ENCODE assay signal across 18 cellular contexts in the genomic region with DNA sequence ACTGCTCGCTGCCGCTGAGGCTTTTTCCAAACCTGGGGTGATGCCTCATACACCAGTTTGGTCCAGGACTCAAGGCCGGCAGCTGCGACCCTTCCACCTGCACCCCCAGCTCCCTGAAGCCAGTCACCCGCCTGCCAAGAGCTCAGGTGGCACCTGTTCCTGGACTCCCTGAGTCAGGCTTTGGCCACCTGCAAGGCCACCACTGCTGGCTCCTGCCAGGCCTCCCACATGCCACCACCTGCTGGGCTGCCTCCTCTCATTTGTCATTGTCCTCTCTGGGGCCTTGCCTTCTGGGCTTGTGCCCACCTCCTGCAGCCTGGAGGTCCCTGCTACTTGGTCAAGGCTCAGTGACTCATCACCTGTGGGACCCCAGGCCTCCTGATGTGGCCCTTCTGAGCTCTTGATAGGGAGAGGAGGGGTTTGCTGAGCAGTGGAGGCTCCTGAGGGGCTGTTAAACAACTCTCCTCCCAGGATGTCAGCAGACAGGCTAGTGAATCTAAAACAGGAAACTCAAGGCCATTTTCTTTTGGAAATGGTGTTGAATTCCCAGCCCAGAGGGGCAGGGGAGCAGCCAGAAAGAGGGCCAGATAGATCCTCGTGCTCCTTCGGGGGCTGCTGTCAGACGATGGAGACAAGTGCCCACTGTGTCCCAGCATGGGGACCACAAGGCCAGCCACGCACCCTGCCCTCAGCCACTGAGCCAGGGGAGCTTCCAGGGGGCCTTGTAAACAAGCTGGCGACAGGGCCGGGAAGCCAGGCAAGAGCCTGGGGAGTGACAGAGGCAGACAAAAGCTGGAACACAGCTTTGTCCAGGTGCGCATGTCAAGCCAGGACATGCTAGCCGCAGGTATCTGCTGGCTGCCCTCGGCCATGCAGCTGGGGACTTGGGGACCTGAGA.
DNase-seq lines count a peak whose midpoint lies in the region; TF ChIP-seq lines count a peak whose summit lies in the region.
"Had no signal": no experiment of that assay in that cellular context is flagged by ENCODE, and none has a peak within 500 bp of the region (broad histone marks: within the 10 kb centered on the region; RNA-seq: fewer than 3 reads in every experiment).

No MANE protein-coding gene starts in this region.

- no peak for TF ChIP-seq CTCF in HEK293 (tag by site-specific recombination; IDR thresholded peaks at IDR 0.05)

- CTCF ChIA-PET in HEK293 (lab: Yijun Ruan, JAX) = interaction anchor here (0.8 kb wide), 1 partner anchor 528 kb away, joined by 3 read pairs; no protein-coding TSS in a partner anchor

- H3K4me3 ChIP-seq in HEK293 (ENCODE audit: low read depth, low read length) = no peak overlapping the region
- no peak overlapping the region for H3K4me3 ChIP-seq in endocrine pancreas (ENCODE audit: control insufficient read depth, insufficient read depth, low read length)
- H3K4me3 ChIP-seq: K562, sigmoid colon, SK-N-MC had no signal

- H3K9me3 ChIP-seq in HEK293 (ENCODE audit: control insufficient read depth, insufficient read depth, low read depth, low read length) = no peaks in the 10 kb centered on the region
- H3K9me3 ChIP-seq in endocrine pancreas (ENCODE audit: control insufficient read depth, low read length) = no peaks in the 10 kb centered on the region
- H3K9me3 ChIP-seq: sigmoid colon had no signal

- H3K4me1 ChIP-seq in HEK293 (ENCODE audit: control insufficient read depth, insufficient read depth, low read length) (peaks cover 9% of the 10 kb centered on the region), endocrine pancreas (ENCODE audit: control insufficient read depth, insufficient read depth, low read length) (peaks cover 8% of the 10 kb centered on the region)
- H3K4me1 ChIP-seq: sigmoid colon had no signal

- H3K36me3 ChIP-seq in HEK293 (ENCODE audit: control insufficient read depth in 2 of 2, insufficient read depth in 1 of 2, low read length in 2 of 2) (no peaks in the 10 kb centered on the region), endocrine pancreas (ENCODE audit: control insufficient read depth, insufficient read depth, low read length) (no peaks in the 10 kb centered on the region)
- H3K36me3 ChIP-seq: sigmoid colon had no signal

- peak overlapping the region; percentile 17 for H3K9ac ChIP-seq in endocrine pancreas (ENCODE audit: control insufficient read depth, insufficient read depth, low read length)

- no peaks in the 10 kb centered on the region for H3K27me3 ChIP-seq in endocrine pancreas (ENCODE audit: control insufficient read depth, insufficient read depth, low read length)
- H3K27me3 ChIP-seq: sigmoid colon had no signal

- H3K27ac ChIP-seq in HEK293 (ENCODE audit: extremely low read depth, low read depth, low read length) = no peak overlapping the region
- H3K27ac ChIP-seq: RWPE1, sigmoid colon, SK-N-MC had no signal

- POLR2A ChIA-PET in HEK293 (lab: Yijun Ruan, JAX) = no interaction called here

- peak; percentile 14 for DNase-seq in DMS153 (lab: John Stamatoyannopoulos, UW)
- peak; percentile 60 for DNase-seq in NCI-H345 treated with DMSO at 0.1 percent for 48 hours (lab: John Stamatoyannopoulos, UW; ENCODE audit: unreplicated experiment)
- no peak for DNase-seq in SW 1271 (lab: John Stamatoyannopoulos, UW)
- DNase-seq in NCI-H2227 treated with DMSO at 0.1 percent for 48 hours (lab: John Stamatoyannopoulos, UW) = no peak
- DNase-seq in amygdala (lab: John Stamatoyannopoulos, UW) = no peak
- DNase-seq: activated CD4-positive, alpha-beta T cell treated with anti-CD3 and anti-CD28 coated beads for 36 hours; activated CD8-positive, alpha-beta T cell treated with anti-CD3 and anti-CD28 coated beads, Interleukin-2, amount 10 ng/mL, durations not matched to agents 7 days and 5 days; hippocampal formation; left cardiac atrium; NCI-H2171; NCI-H82; sigmoid colon; stimulated activated naive CD4-positive, alpha-beta T cell treated with Interleukin-2 at 50 U/mL for 16 hours had no signal

TF ChIP-seq in HEK293, 187 proteins besides CTCF, POLR2A, EP300 and RAD21:
- no peak for TF ChIP-seq ZNF571 (tag by site-specific recombination; IDR thresholded peaks at IDR 0.05)
- no peak for TF ChIP-seq ZNF302 (tag by site-specific recombination; IDR thresholded peaks at IDR 0.05; ENCODE audit: low read depth)
- peak; percentile 91 for TF ChIP-seq ZIC2 (tag by site-specific recombination; IDR thresholded peaks at IDR 0.05)
- no peak for TF ChIP-seq ZSCAN30 (tag by site-specific recombination; IDR thresholded peaks at IDR 0.05)
- TF ChIP-seq ZNF768 (tag by site-specific recombination; IDR thresholded peaks at IDR 0.05) = no peak
- peak; percentile 36; the same call in 1 of the 2 replicates for TF ChIP-seq SCRT2 (tag by site-specific recombination; IDR thresholded peaks at IDR 0.05)
- peak; percentile 99 for TF ChIP-seq GLIS1 (tag by site-specific recombination; IDR thresholded peaks at IDR 0.05)
- no peak for TF ChIP-seq ZNF19 (tag by site-specific recombination; IDR thresholded peaks at IDR 0.05; ENCODE audit: low read depth)

Comparison
In these comparisons a context has a peak if more than half of its experiments do, and no peak if none do; other contexts are left out.
1. DNase-seq: peak in DMS153 (single experiment) and NCI-H345 treated with DMSO at 0.1 percent for 48 hours (single experiment); none in SW 1271 (0 of 2), NCI-H2227 treated with DMSO at 0.1 percent for 48 hours (single experiment) and amygdala (0 of 56).